In genomic region chr5:178104492-178104891, GRCh38 we compare ENCODE assay signal across 17 cellular contexts. TPM values are rescaled to one million over a fixed set of nuclear protein-coding genes. Genes with fewer than 3 reads are reported as not detected.
DNase-seq lines count a peak whose midpoint lies in the region; ATAC-seq and TF ChIP-seq lines count a peak whose summit lies in the region.
"Had no signal": no experiment of that assay in that cellular context is flagged by ENCODE, and none has a peak within 500 bp of the region (broad histone marks: within the 10 kb centered on the region; RNA-seq: fewer than 3 reads in every experiment).

No MANE protein-coding gene starts in this region.

- no peak overlapping the region for H3K27ac ChIP-seq in foreskin keratinocyte
- H3K27ac ChIP-seq in stomach, result peak overlapping the region in 3 of 5 donors; percentile 33 to 46 (median 34)
- H3K27ac ChIP-seq: dorsolateral prefrontal cortex, neural progenitor cell, tibial nerve had no signal

- H3K9me3 ChIP-seq in stomach, result no peaks in the 10 kb centered on the region
- H3K9me3 ChIP-seq: BE2C, tibial nerve had no signal

- DNase-seq in DMS79 treated with DMSO at 0.1 percent for 48 hours (lab: John Stamatoyannopoulos, UW) (peak; percentile 21), DMS79 (lab: John Stamatoyannopoulos, UW) (no peak), NCI-H2171 (lab: John Stamatoyannopoulos, UW) (peak; percentile 10), foreskin keratinocyte (no peak), stomach (peak; percentile 78), MV-4-11 (lab: John Stamatoyannopoulos, UW) (no peak)
- no peak for DNase-seq in activated naive CD4-positive, alpha-beta T cell treated with anti-CD3 and anti-CD28 coated beads, Interleukin-2, amount 50 U/mL, for 72 hours (ENCODE audit: low spot score in 2 of 2)
- DNase-seq: activated gamma-delta T cell, BE2C, dorsolateral prefrontal cortex, NCI-H146, NCI-H446 treated with DMSO at 0.1 percent for 48 hours, retina had no signal

- intact Hi-C loops in stomach (cut with DNase I; ENCODE audit: low total_unique reads), result no loop called here

- H3K36me3 ChIP-seq in stomach, result no peaks in the 10 kb centered on the region
- H3K36me3 ChIP-seq: BE2C, neural progenitor cell, tibial nerve had no signal

- H3K4me1 ChIP-seq in foreskin keratinocyte (no peaks in the 10 kb centered on the region), stomach (peaks cover 0 to 28% (median 6%) of the 10 kb centered on the region in 4 donors)
- H3K4me1 ChIP-seq: BE2C, tibial nerve had no signal

- no peak overlapping the region for H3K4me3 ChIP-seq in stomach
- H3K4me3 ChIP-seq: dorsolateral prefrontal cortex, neural progenitor cell, tibial nerve had no signal

- peak overlapping the region in 1 of 2 donors; percentile 29 for H3K27ac Mint-ChIP-seq in activated naive CD4-positive, alpha-beta T cell treated with anti-CD3 and anti-CD28 coated beads, Interleukin-2, amount 50 U/mL, for 72 hours
- H3K27ac Mint-ChIP-seq: mesothelial cell of epicardium had no signal

- no peak for TF ChIP-seq EP300 in stomach (IDR thresholded peaks at IDR 0.05)

- H3K27me3 ChIP-seq in foreskin keratinocyte (no peaks in the 10 kb centered on the region), stomach (no peaks in the 10 kb centered on the region)
- H3K27me3 ChIP-seq: BE2C, neural progenitor cell had no signal

- H3K9me3 Mint-ChIP-seq in activated naive CD4-positive, alpha-beta T cell treated with anti-CD3 and anti-CD28 coated beads, Interleukin-2, amount 50 U/mL, for 72 hours, result no peaks in the 10 kb centered on the region
- H3K9me3 Mint-ChIP-seq: mesothelial cell of epicardium, neural progenitor cell had no signal

- TF ChIP-seq CTCF in foreskin keratinocyte (conservative IDR thresholded peaks at IDR 0.05), result no peak
- no peak for TF ChIP-seq CTCF in stomach (IDR thresholded peaks at IDR 0.05)

- no peak for TF ChIP-seq POLR2A in stomach (IDR thresholded peaks at IDR 0.05)

- ATAC-seq in foreskin keratinocyte (peak; percentile 11), HG02973 (IDR thresholded peaks at IDR 0.05; ENCODE audit: unreplicated experiment) (no peak)
- no peak for ATAC-seq in activated naive CD4-positive, alpha-beta T cell treated with anti-CD3 and anti-CD28 coated beads, Interleukin-2, amount 50 U/mL, for 72 hours

- 20 to 41% (median 28%) methylated on average over 3 to 5 of the region's 5 CpGs for WGBS in stomach, 5 donors

- H3K36me3 Mint-ChIP-seq in activated naive CD4-positive, alpha-beta T cell treated with anti-CD3 and anti-CD28 coated beads, Interleukin-2, amount 50 U/mL, for 72 hours, result no peaks in the 10 kb centered on the region
- H3K36me3 Mint-ChIP-seq: mesothelial cell of epicardium, neural progenitor cell had no signal

RNA-seq across cellular contexts. Expression of gene N4BP3, which starts 8.8 kb away (rescaled TPM):
- 3.6 TPM in 2 replicates for total RNA-seq in foreskin keratinocyte
- polyA plus RNA-seq in foreskin keratinocyte, result 2.7 and 2.9 TPM in 2 replicates
- 1 to 10 TPM in 4 of 5 donors, not detected in 1; 2.7 to 6.1 (median 3.9) TPM for total RNA-seq in stomach
- polyA plus RNA-seq in stomach, result 1 to 10 TPM; 2.6 to 3.8 (median 2.9) TPM
- total RNA-seq in activated naive CD4-positive, alpha-beta T cell treated with anti-CD3 and anti-CD28 coated beads, Interleukin-2, amount 50 U/mL, for 72 hours, result 1 to 10 TPM in 1 of 2 donors, under 1 TPM in 1; 0.80 to 5.7 TPM

RNA-seq across cellular contexts. Expression of gene RMND5B, which starts 26.3 kb away (rescaled TPM):
- total RNA-seq in foreskin keratinocyte (23.6 and 24.0 TPM in 2 replicates), stomach (10 to 100 TPM; 25.3 to 72.9 (median 50.9) TPM)
- polyA plus RNA-seq in foreskin keratinocyte (23.8 and 24.1 TPM in 2 replicates), stomach (10 to 100 TPM; 28.2 to 35.5 (median 28.9) TPM)
- total RNA-seq in activated naive CD4-positive, alpha-beta T cell treated with anti-CD3 and anti-CD28 coated beads, Interleukin-2, amount 50 U/mL, for 72 hours, result 10 to 100 TPM; 29.2 to 34.0 TPM

RNA-seq across cellular contexts. Expression of gene NHP2, which starts 49.2 kb away (rescaled TPM):
- total RNA-seq in foreskin keratinocyte (187 and 215 TPM in 2 replicates), stomach (10 to 100 TPM in 4 of 5 donors, 1 to 10 TPM in 1; 4.0 to 89.3 (median 25.5) TPM)
- polyA plus RNA-seq in foreskin keratinocyte (339 and 347 TPM in 2 replicates), stomach (100 to 1,000 TPM; 149 to 182 (median 168) TPM)
- total RNA-seq in activated naive CD4-positive, alpha-beta T cell treated with anti-CD3 and anti-CD28 coated beads, Interleukin-2, amount 50 U/mL, for 72 hours, result 100 to 1,000 TPM; 191 to 220 TPM

Comparison
In these comparisons a context has a peak if more than half of its experiments do, and no peak if none do; other contexts are left out.
1. DNase-seq: peak in DMS79 treated with DMSO at 0.1 percent for 48 hours (single experiment), NCI-H2171 (single experiment) and stomach (single experiment); none in DMS79 (single experiment), foreskin keratinocyte (0 of 2), MV-4-11 (single experiment) and activated naive CD4-positive, alpha-beta T cell treated with anti-CD3 and anti-CD28 coated beads, Interleukin-2, amount 50 U/mL, for 72 hours (0 of 2).